9 cellular contexts compared by ENCODE assay signal in the genomic region with DNA sequence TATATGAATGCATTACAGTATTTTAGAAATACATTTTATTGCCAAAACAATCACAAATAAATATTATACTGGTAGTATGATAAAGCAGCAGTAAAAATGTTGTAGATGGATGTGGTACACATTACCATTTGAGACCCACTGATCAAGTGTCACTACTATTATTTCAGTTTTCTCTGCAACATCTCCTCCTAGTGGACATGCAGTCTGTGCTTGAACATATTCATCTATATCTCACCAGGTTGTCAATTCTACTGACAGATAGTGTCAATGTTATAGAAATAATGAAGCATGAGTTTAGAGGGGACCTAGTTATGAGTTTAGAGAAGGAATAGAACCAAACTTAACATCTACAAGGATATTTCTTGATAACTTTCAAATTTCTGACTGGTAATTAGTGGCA. TPM values are rescaled to one million over a fixed set of nuclear protein-coding genes. Genes with fewer than 3 reads are reported as not detected.
DNase-seq lines count a peak whose midpoint lies in the region; ATAC-seq, FAIRE-seq and TF ChIP-seq lines count a peak whose summit lies in the region.
"Had no signal": no experiment of that assay in that cellular context is flagged by ENCODE, and none has a peak within 500 bp of the region (broad histone marks: within the 10 kb centered on the region; RNA-seq: fewer than 3 reads in every experiment).

No MANE protein-coding gene starts in this region.

- H3K9me3 ChIP-seq in AG04450 (ENCODE audit: control insufficient read depth, insufficient read depth, low read length) (peaks cover 6% of the 10 kb centered on the region), Panc1 (ENCODE audit: control insufficient read depth, insufficient read depth, low read depth, low read length) (no peaks in the 10 kb centered on the region)

- POLR2A ChIA-PET in AG04450 (lab: Yijun Ruan, JAX) (no interaction called here), Panc1 (lab: Charles Lee) (no interaction called here)

- CTCF ChIA-PET in AG04450 (lab: Charles Lee) (no interaction called here), Panc1 (lab: Charles Lee) (no interaction called here)

- no peak for ATAC-seq in Panc1
- no peak for ATAC-seq in GM18519 (IDR thresholded peaks at IDR 0.05; ENCODE audit: low FRiP score, unreplicated experiment)
- ATAC-seq in HG03520 (IDR thresholded peaks at IDR 0.05; ENCODE audit: unreplicated experiment): no peak
- no peak for ATAC-seq in GM21390 (IDR thresholded peaks at IDR 0.05; ENCODE audit: unreplicated experiment)

- no peak overlapping the region for H3K27ac ChIP-seq in AG04450 (ENCODE audit: low read depth, low read length)
- H3K27ac ChIP-seq in Panc1 (ENCODE audit: low read length): no peak overlapping the region

- DNase-seq in AG04450 (ENCODE audit: low read depth, low spot score) (no peak), GM12891 (ENCODE audit: insufficient read length, low spot score) (no peak), Panc1 (ENCODE audit: low read depth, low spot score) (no peak), germinal center (ENCODE audit: low spot score) (peak; percentile 8), NOMO-1 treated with dmso at 0.1 percent for 144 hours (lab: John Stamatoyannopoulos, UW; ENCODE audit: unreplicated experiment) (no peak)
- DNase-seq: occipital lobe had no signal

- intact Hi-C loops in Panc1 (cut with micrococcal nuclease; ENCODE audit: unreplicated experiment): no loop called here

- peak; percentile 72 for FAIRE-seq in GM12891 (lab: Jason Lieb, UNC)

- H3K27me3 ChIP-seq in AG04450 (ENCODE audit: control insufficient read depth, insufficient read depth, low read length) (no peaks in the 10 kb centered on the region), Panc1 (ENCODE audit: control insufficient read depth, insufficient read depth, low read length) (no peaks in the 10 kb centered on the region)

- no TSS peak for BruUV-seq in Panc1 (replicated peaks; lab: Mats Ljungman, UMichigan)

- peak; percentile 30 for TF ChIP-seq CTCF in AG04450 (IDR thresholded peaks at IDR 0.05; ENCODE audit: low read depth, low read length)
- TF ChIP-seq CTCF in Panc1 (IDR thresholded peaks at IDR 0.05): peak; percentile 56; the same call in 1 of the 2 replicates

- H3K4me3 ChIP-seq in AG04450 (ENCODE audit: low read depth, low read length) (no peak overlapping the region), Panc1 (ENCODE audit: low read depth in 2 of 2, low read length in 2 of 2) (no peak overlapping the region)

- no peaks in the 10 kb centered on the region for H3K4me1 ChIP-seq in Panc1 (ENCODE audit: control insufficient read depth, insufficient read depth, low read length)

- H3K36me3 ChIP-seq in Panc1 (ENCODE audit: control insufficient read depth, insufficient read depth, low read length): no peaks in the 10 kb centered on the region

- TF ChIP-seq POLR2A in GM12891 (IDR thresholded peaks at IDR 0.05; ENCODE audit: low read depth, low read length): no peak

- in situ Hi-C loops in Panc1 (cut with HindIII; ENCODE audit: low pct_unique_long_range_greater_than_20kb, low sequenced_read_pairs): no loop called here

TF ChIP-seq in GM12891, 5 proteins besides CTCF, POLR2A, EP300 and RAD21:
- TF ChIP-seq PAX5 (IDR thresholded peaks at IDR 0.05; ENCODE audit: insufficient read depth, low read length, severe bottlenecking) (no peak), TAF1 (IDR thresholded peaks at IDR 0.05; ENCODE audit: low read depth, low read length) (no peak)
TF ChIP-seq in GM12891: peak in this region for 0.

RNA-seq across cellular contexts. Expression of gene ELOVL7, which starts 39.2 kb away (rescaled TPM):
- 0.06 and 0.11 TPM in 2 replicates for polyA plus RNA-seq in AG04450 (2011; rRNA removed)
- not detected in 2 replicates for polyA minus RNA-seq in AG04450 (2011; rRNA and poly(A)+ RNA removed)
- 0.85 TPM for polyA plus RNA-seq in GM12891 (2012; ENCODE audit: low read depth, missing spikeins)
- 2.9 TPM for total RNA-seq in Panc1 (2021; ENCODE audit: unreplicated experiment)
- 0.64 TPM for polyA plus RNA-seq in Panc1 (2012; ENCODE audit: insufficient read length)
